ENCODE assay signal across 7 cellular contexts in the genomic region with DNA sequence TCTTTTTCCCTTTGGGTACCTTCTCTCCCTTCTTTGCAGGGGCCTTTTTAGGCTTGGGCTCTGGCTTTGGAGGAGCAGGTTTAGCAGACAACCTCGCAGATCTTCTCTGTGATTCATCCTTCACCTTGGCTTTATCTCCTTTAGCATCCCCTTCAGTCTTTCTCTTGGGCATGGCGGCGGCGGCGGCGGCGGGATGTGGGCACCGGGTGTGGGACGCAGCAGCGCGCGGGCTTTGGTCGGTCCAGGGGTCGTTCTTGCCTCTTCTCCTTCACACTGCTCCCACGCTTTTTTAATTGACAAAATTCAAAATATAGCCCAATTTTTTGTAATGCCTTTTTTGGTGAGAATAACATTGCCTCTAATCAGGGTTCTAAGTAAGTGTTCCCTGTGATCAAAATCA.
"Had no signal": no experiment of that assay in that cellular context is flagged by ENCODE, and none has a peak within 500 bp of the region (broad histone marks: within the 10 kb centered on the region; RNA-seq: fewer than 3 reads in every experiment).

No MANE protein-coding gene starts in this region.

- FAIRE-seq: H1, H54, K562 had no signal

- DNase-seq: H9, HCEC 1CT, IMR-90 had no signal

- H3K4me1 Mint-ChIP-seq: GM23338, H9 had no signal

- H3K27ac Mint-ChIP-seq: GM23338 had no signal

- H3K4me3 Mint-ChIP-seq: GM23338, H9 had no signal

- H3K9me3 Mint-ChIP-seq: GM23338, H9 had no signal
